1 cellular context compared by ENCODE assay signal in the genomic region with DNA sequence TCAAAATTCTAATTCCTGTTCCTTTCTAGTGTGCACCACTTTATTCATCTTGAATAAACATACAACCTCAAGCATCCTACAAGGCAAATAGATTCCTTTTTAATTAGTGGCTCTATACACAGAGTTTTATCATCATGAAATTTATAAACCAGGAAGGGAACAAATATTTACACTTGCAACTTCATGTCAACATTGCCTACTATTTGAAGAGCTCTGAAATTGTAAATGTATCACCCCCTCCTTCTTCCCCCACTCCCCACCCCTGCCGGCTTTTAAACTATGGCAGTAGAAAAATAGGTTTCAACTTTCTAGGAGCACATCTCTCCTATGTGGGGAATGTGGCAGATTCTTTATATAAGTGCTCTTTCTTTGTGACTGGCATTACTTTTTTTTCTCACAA.
TF ChIP-seq lines count a peak whose summit lies in the region.

No MANE protein-coding gene starts in this region.

TF ChIP-seq in SK-N-SH treated with all-trans-retinoic acid at 6 μM for 48 hours, 23 proteins besides CTCF, POLR2A, EP300 and RAD21 (continued from another document):
- TF ChIP-seq, protein P1, sequence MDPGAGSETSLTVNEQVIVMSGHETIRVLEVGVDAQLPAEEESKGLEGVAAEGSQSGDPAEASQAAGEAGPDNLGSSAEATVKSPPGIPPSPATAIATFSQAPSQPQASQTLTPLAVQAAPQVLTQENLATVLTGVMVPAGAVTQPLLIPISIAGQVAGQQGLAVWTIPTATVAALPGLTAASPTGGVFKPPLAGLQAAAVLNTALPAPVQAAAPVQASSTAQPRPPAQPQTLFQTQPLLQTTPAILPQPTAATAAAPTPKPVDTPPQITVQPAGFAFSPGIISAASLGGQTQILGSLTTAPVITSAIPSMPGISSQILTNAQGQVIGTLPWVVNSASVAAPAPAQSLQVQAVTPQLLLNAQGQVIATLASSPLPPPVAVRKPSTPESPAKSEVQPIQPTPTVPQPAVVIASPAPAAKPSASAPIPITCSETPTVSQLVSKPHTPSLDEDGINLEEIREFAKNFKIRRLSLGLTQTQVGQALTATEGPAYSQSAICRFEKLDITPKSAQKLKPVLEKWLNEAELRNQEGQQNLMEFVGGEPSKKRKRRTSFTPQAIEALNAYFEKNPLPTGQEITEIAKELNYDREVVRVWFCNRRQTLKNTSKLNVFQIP (CRISPR knock-in tag; IDR thresholded peaks at IDR 0.05; ENCODE audit: borderline replicate concordance, low read depth), result no peak
- TF ChIP-seq ZC3H10 (CRISPR knock-in tag; IDR thresholded peaks at IDR 0.05), result no peak
